ENCODE assay signal across 27 cellular contexts in genomic region chr7:70830060-70830395, GRCh38.
A peak's percentile ranks its signal among the peaks of the same experiment; 100 is the strongest.
DNase-seq lines count a peak whose midpoint lies in the region; ATAC-seq and TF ChIP-seq lines count a peak whose summit lies in the region.
"Had no signal": no experiment of that assay in that cellular context is flagged by ENCODE, and none has a peak within 500 bp of the region (broad histone marks: within the 10 kb centered on the region; RNA-seq: fewer than 3 reads in every experiment).

No MANE protein-coding gene starts in this region.

- H3K36me3 Mint-ChIP-seq in mesothelial cell of epicardium = no peaks in the 10 kb centered on the region
- H3K36me3 Mint-ChIP-seq: activated CD8-positive, alpha-beta memory T cell treated with anti-CD3 and anti-CD28 coated beads, Interleukin-2, amount 10 ng/mL, durations not matched to agents 7 days and 5 days; CD8-positive, alpha-beta T cell had no signal

- no peaks in the 10 kb centered on the region for H3K27me3 ChIP-seq in thoracic aorta (replicated peaks; ENCODE audit: insufficient read depth)
- H3K27me3 ChIP-seq: adrenal gland, testis had no signal

- H3K27ac ChIP-seq in SK-N-MC (peak overlapping the region; percentile 91), thoracic aorta (no peak overlapping the region)
- H3K27ac ChIP-seq: adrenal gland, lower lobe of right lung, sigmoid colon, testis had no signal

- TF ChIP-seq CTCF in thoracic aorta (IDR thresholded peaks at IDR 0.05) (no peak), mesothelial cell of epicardium (IDR thresholded peaks at IDR 0.05; ENCODE audit: unreplicated experiment) (no peak)

- peaks cover 34% of the 10 kb centered on the region for H3K27me3 Mint-ChIP-seq in mesothelial cell of epicardium (ENCODE audit: low read depth)

- H3K27ac Mint-ChIP-seq in mesothelial cell of epicardium = no peak overlapping the region
- H3K27ac Mint-ChIP-seq: activated CD8-positive, alpha-beta memory T cell treated with anti-CD3 and anti-CD28 coated beads, Interleukin-2, amount 10 ng/mL, durations not matched to agents 7 days and 5 days; activated naive CD4-positive, alpha-beta T cell treated with anti-CD3 and anti-CD28 coated beads for 36 hours; activated T-cell treated with anti-CD3 and anti-CD28 coated beads, Interleukin-2, amount 50 U/mL, for 72 hours; brain; CD8-positive, alpha-beta T cell had no signal

- H3K36me3 ChIP-seq in SK-N-MC (ENCODE audit: insufficient read depth, low read length) = no peaks in the 10 kb centered on the region
- no peaks in the 10 kb centered on the region for H3K36me3 ChIP-seq in thoracic aorta
- H3K36me3 ChIP-seq: adrenal gland, lower lobe of right lung, sigmoid colon had no signal

- no peak overlapping the region for H3K9ac ChIP-seq in SK-N-MC (ENCODE audit: insufficient read length)

- no peak overlapping the region for H3K4me3 ChIP-seq in SK-N-MC
- H3K4me3 ChIP-seq in thoracic aorta = peak overlapping the region; percentile 36
- H3K4me3 ChIP-seq: adrenal gland, mucosa of descending colon had no signal

- no peak overlapping the region for H3K4me3 Mint-ChIP-seq in mesothelial cell of epicardium
- H3K4me3 Mint-ChIP-seq: activated naive CD4-positive, alpha-beta T cell treated with anti-CD3 and anti-CD28 coated beads for 36 hours had no signal

- DNase-seq in NCI-H82 (lab: John Stamatoyannopoulos, UW) (peak; percentile 55), NCI-H82 treated with DMSO at 0.1 percent for 48 hours (lab: John Stamatoyannopoulos, UW; ENCODE audit: unreplicated experiment) (no peak), SK-N-MC (ENCODE audit: low read depth, low spot score) (no peak), left kidney (ENCODE audit: low read depth, low spot score) (peak; percentile 54), thoracic aorta (ENCODE audit: low spot score) (no peak), mesothelial cell of epicardium (ENCODE audit: low spot score in 2 of 2, unreplicated experiment in 2 of 2) (no peak), SW 1271 (lab: John Stamatoyannopoulos, UW) (no peak), 8988T (no peak)
- DNase-seq: activated CD4-positive, alpha-beta T cell treated with anti-CD3 and anti-CD28 coated beads, Interleukin-2, amount 50 U/mL, for 1 hour; activated CD8-positive, alpha-beta memory T cell treated with anti-CD3 and anti-CD28 coated beads, Interleukin-2, amount 10 ng/mL, durations not matched to agents 7 days and 5 days; activated naive CD4-positive, alpha-beta T cell treated with anti-CD3 and anti-CD28 coated beads for 36 hours; activated T-cell treated with anti-CD3 and anti-CD28 coated beads, Interleukin-2, amount 50 U/mL, for 72 hours; adrenal gland; CD8-positive, alpha-beta T cell; DMS153; KBM-7; kidney glomerular epithelial cell; lower lobe of right lung; MM.1S; mucosa of descending colon; NCI-H1436; NCI-H510A treated with DMSO at 0.1 percent for 48 hours; SHP77; sigmoid colon; stimulated activated naive CD4-positive, alpha-beta T cell treated with Interleukin-2 at 50 U/mL for 16 hours; testis had no signal

- ATAC-seq in thoracic aorta (ENCODE audit: insufficient number of reproducible peaks, low FRiP score, low read depth) = no peak
- ATAC-seq: CD8-positive, alpha-beta T cell; mucosa of descending colon had no signal

- H3K9me3 Mint-ChIP-seq in mesothelial cell of epicardium = peaks cover 6% of the 10 kb centered on the region
- H3K9me3 Mint-ChIP-seq: activated naive CD4-positive, alpha-beta T cell treated with anti-CD3 and anti-CD28 coated beads for 36 hours had no signal

- peaks cover 2 to 7% of the 10 kb centered on the region in 2 donors for H3K4me1 ChIP-seq in thoracic aorta (ENCODE audit: control insufficient read depth in 1 of 2, low read depth in 2 of 2)
- H3K4me1 ChIP-seq: adrenal gland had no signal

- H3K9me3 ChIP-seq in SK-N-MC (ENCODE audit: low read depth, low read length) (no peaks in the 10 kb centered on the region; the same call in 1 of the 2 replicates), thoracic aorta (no peaks in the 10 kb centered on the region)
- H3K9me3 ChIP-seq: adrenal gland, lower lobe of right lung, mucosa of descending colon, sigmoid colon, testis had no signal

- peaks cover 2% of the 10 kb centered on the region for H3K4me1 Mint-ChIP-seq in mesothelial cell of epicardium

Comparison
In these comparisons a context has a peak if more than half of its experiments do, and no peak if none do; other contexts are left out.
1. DNase-seq: peak in NCI-H82 (single experiment) and left kidney (single experiment); none in NCI-H82 treated with DMSO at 0.1 percent for 48 hours (single experiment), SK-N-MC (single experiment), thoracic aorta (single experiment), mesothelial cell of epicardium (0 of 2), SW 1271 (0 of 2) and 8988T (single experiment).